ENCODE assay signal across 1 cellular context in the genomic region with DNA sequence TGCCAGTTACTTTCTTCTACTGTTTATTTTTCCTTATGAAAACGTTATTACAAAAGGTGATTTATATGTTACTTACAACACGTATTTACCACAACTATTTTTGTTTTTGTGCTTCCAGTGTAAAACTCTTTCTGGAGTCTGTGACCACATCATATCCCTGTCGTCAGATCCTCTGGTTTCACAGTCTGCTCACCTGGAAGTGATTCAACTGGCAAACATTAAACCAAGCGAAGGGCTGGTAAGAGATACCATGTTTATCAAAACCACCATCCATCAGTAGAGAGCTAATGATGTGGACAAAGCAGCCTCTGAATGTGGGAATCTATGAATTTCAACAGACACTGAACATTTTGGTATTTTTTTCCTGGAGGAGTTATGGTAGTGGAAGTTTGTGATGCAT.
TF ChIP-seq lines count a peak whose summit lies in the region.

No MANE protein-coding gene starts in this region.

TF ChIP-seq in HepG2, 621 proteins besides CTCF, POLR2A, EP300 and RAD21 (continued from another document):
- TF ChIP-seq NFAT5 (CRISPR knock-in tag; IDR thresholded peaks at IDR 0.05) (no peak), HNRNPL (IDR thresholded peaks at IDR 0.05; ENCODE audit: low read depth, low read length) (no peak), ZNF160 (CRISPR knock-in tag; IDR thresholded peaks at IDR 0.05) (no peak), ESRRA (CRISPR knock-in tag; IDR thresholded peaks at IDR 0.05; ENCODE audit: low read depth) (no peak), ZC3H13 (CRISPR knock-in tag; IDR thresholded peaks at IDR 0.05) (no peak), NFYC (CRISPR knock-in tag; IDR thresholded peaks at IDR 0.05) (no peak), ZSCAN31 (CRISPR knock-in tag; IDR thresholded peaks at IDR 0.05; ENCODE audit: low read depth) (no peak), ARID2 (CRISPR knock-in tag; IDR thresholded peaks at IDR 0.05; ENCODE audit: borderline replicate concordance) (no peak)
TF ChIP-seq in HepG2: peak in this region for 0.
